ENCODE assay signal across 9 cellular contexts in genomic region chr7:106065560-106066500, GRCh38. TPM values are rescaled to one million over a fixed set of nuclear protein-coding genes. Genes with fewer than 3 reads are reported as not detected.
DNase-seq lines count a peak whose midpoint lies in the region; ATAC-seq and TF ChIP-seq lines count a peak whose summit lies in the region.
"Had no signal": no experiment of that assay in that cellular context is flagged by ENCODE, and none has a peak within 500 bp of the region (broad histone marks: within the 10 kb centered on the region; RNA-seq: fewer than 3 reads in every experiment).

No MANE protein-coding gene starts in this region.

- WGBS in aorta, 2 donors, result 54 to 57% methylated on average over 26 of the region's 26 CpGs

- H3K36me3 Mint-ChIP-seq in naive B cell, result no peaks in the 10 kb centered on the region

- H3K36me3 ChIP-seq in aorta (ENCODE audit: control insufficient read depth in 1 of 2, insufficient read depth in 2 of 2, low read length in 1 of 2), result no peaks in the 10 kb centered on the region

- no peak overlapping the region for H3K27ac ChIP-seq in aorta (ENCODE audit: low read depth in 1 of 2, low read length in 2 of 2)

- H3K4me3 ChIP-seq in epithelial cell of proximal tubule (ENCODE audit: low read depth, low read length), result peak overlapping the region; percentile 48
- H3K4me3 ChIP-seq in aorta (ENCODE audit: low read length in 2 of 2), result no peak overlapping the region

- no peak for TF ChIP-seq CTCF in epithelial cell of proximal tubule (conservative IDR thresholded peaks at IDR 0.05; ENCODE audit: low read depth, low read length)

- no peaks in the 10 kb centered on the region for H3K27me3 Mint-ChIP-seq in naive B cell

- H3K4me1 Mint-ChIP-seq in naive B cell, result peaks cover 72 to 99% (median 97%) of the 10 kb centered on the region in 3 donors

- H3K9me3 Mint-ChIP-seq in naive B cell, result peaks cover 0 to 6% (median 0%) of the 10 kb centered on the region in 7 donors

- H3K4me1 ChIP-seq in aorta (ENCODE audit: control insufficient read depth in 1 of 2, insufficient read depth in 2 of 2, low read length in 2 of 2), result no peaks in the 10 kb centered on the region

- H3K9me3 ChIP-seq in aorta (ENCODE audit: control insufficient read depth, low read length), result no peaks in the 10 kb centered on the region

- peak overlapping the region in 5 of 6 donors; percentile 58 to 98 (median 62) for H3K27ac Mint-ChIP-seq in naive B cell

- intact Hi-C loops in Right ventricle myocardium inferior (cut with DNase I) (loop anchor here (2.0 to 10.0 kb wide), 3 partner anchors 47 to 219 kb away; partner anchors contain the start of genes NAMPT and SYPL1), cardiac septum (cut with DNase I) (loop anchor here (2.0 to 10.0 kb wide), 3 partner anchors 47 to 399 kb away; partner anchors contain the start of genes NAMPT and SYPL1), aorta (cut with DNase I) (loop anchor here (1.0 to 5.0 kb wide), 2 partner anchors 46 kb away; partner anchors contain the start of gene SYPL1 (in 2 of the 2))

- ATAC-seq in Right ventricle myocardium inferior (peak; percentile 9), naive B cell (ENCODE audit: low read depth in 2 of 2) (no peak), aorta (ENCODE audit: low FRiP score) (peak; percentile 12), GM18907 (IDR thresholded peaks at IDR 0.05; ENCODE audit: unreplicated experiment) (no peak), HG03135 (IDR thresholded peaks at IDR 0.05; ENCODE audit: unreplicated experiment) (no peak)

- H3K4me3 Mint-ChIP-seq in naive B cell, result peak overlapping the region in 2 of 8 donors; percentile 37 to 51

- no peaks in the 10 kb centered on the region for H3K27me3 ChIP-seq in aorta (ENCODE audit: control insufficient read depth in 1 of 2, insufficient read depth in 2 of 2, low read length in 1 of 2)

- DNase-seq in Right ventricle myocardium inferior (ENCODE audit: missing footprints) (no peak), cardiac septum (ENCODE audit: low spot score) (no peak), epithelial cell of proximal tubule (ENCODE audit: low read depth) (no peak), naive B cell (no peak), aorta (no peak), NAMALWA (ENCODE audit: low spot score) (no peak)
- DNase-seq: activated CD8-positive, alpha-beta memory T cell treated with anti-CD3 and anti-CD28 coated beads for 24 hours had no signal

RNA-seq across cellular contexts. Expression of gene SYPL1, which starts 46.3 kb away (rescaled TPM):
- total RNA-seq in Right ventricle myocardium inferior (89.9 TPM), cardiac septum (58.3 TPM), epithelial cell of proximal tubule (62.2 and 64.5 TPM in 2 replicates), aorta (10 to 100 TPM; 69.1 to 70.5 TPM)
- polyA plus RNA-seq in naive B cell (ENCODE audit: low read depth in 6 of 6) (100 to 1,000 TPM; 234 to 353 (median 246) TPM), aorta (10 to 100 TPM; 38.9 to 56.0 TPM)

Comparison
In these comparisons a context has a peak if more than half of its experiments do, and no peak if none do; other contexts are left out.
1. ATAC-seq: peak in Right ventricle myocardium inferior (single experiment) and aorta (single experiment); none in naive B cell (0 of 2), GM18907 (single experiment) and HG03135 (single experiment).